In the genomic region with DNA sequence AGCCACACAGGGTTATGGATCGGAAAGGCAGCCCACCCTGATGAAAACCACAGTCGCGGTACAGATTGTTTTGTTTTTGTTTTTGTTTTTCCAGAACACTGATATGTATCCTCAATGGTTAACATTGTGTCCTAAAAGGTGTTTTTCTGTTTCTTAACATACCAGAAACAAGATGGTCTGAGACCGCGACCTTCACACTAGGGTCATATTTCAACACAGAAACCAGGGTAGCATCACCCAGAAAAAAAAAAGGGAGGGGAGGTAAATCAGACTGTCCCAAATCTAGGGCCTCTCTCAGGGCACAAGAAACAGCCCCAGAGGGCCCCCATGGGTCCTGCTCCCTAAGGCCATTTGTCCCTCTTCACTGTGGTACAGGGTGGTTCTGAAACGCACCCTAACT, we compare ENCODE assay signal across 21 cellular contexts.
"Had no signal": no experiment of that assay in that cellular context is flagged by ENCODE, and none has a peak within 500 bp of the region (broad histone marks: within the 10 kb centered on the region; RNA-seq: fewer than 3 reads in every experiment).

No MANE protein-coding gene starts in this region.

- ATAC-seq: HepG2, Right ventricle myocardium inferior, SK-N-SH treated with all-trans-retinoic acid at 6 μM for 48 hours had no signal

- H3K27ac ChIP-seq: PC-9, Peyer's patch, SJCRH30 had no signal

- H3K27me3 ChIP-seq: Peyer's patch, SJCRH30 had no signal

- FAIRE-seq: HepG2 had no signal

- H3K4me3 ChIP-seq: PC-9, Peyer's patch, SJCRH30 had no signal

- DNase-seq: IMR-90, Kasumi-1, KG1, MM.1S, NCI-H1092 treated with DMSO at 0.1 percent for 48 hours, NCI-H146, NCI-H1694 treated with DMSO at 0.1 percent for 48 hours, NCI-H1930, NCI-H2081, NCI-H2107, NCI-H2227 treated with DMSO at 0.1 percent for 48 hours, NCI-H526 treated with DMSO at 0.1 percent for 48 hours, NCI-H774, OCI-M1, PC-9, Peyer's patch, SHP77 treated with DMSO at 0.1 percent for 48 hours had no signal

- H3K36me3 ChIP-seq: Peyer's patch, SJCRH30 had no signal

- H2AFZ ChIP-seq: PC-9 had no signal

- H3K9me3 ChIP-seq: Peyer's patch, SJCRH30 had no signal

- H3K4me2 ChIP-seq: PC-9 had no signal
